ENCODE assay signal across 1 cellular context in genomic region chr16:47664653-47665325, GRCh38.
A peak's percentile ranks its signal among the peaks of the same experiment; 100 is the strongest.
TF ChIP-seq lines count a peak whose summit lies in the region.

No MANE protein-coding gene starts in this region.

TF ChIP-seq in HepG2, 621 proteins besides CTCF, POLR2A, EP300 and RAD21 (continued from another document):
- TF ChIP-seq NPAS2 (CRISPR knock-in tag; IDR thresholded peaks at IDR 0.05; ENCODE audit: borderline replicate concordance), result no peak
- no peak for TF ChIP-seq KMT2B (CRISPR knock-in tag; IDR thresholded peaks at IDR 0.05)
- no peak for TF ChIP-seq MXD1 (CRISPR knock-in tag; IDR thresholded peaks at IDR 0.05)
- no peak for TF ChIP-seq CHD4 (IDR thresholded peaks at IDR 0.05; ENCODE audit: borderline replicate concordance, low read length)
- TF ChIP-seq RBFOX2 (IDR thresholded peaks at IDR 0.05; ENCODE audit: low read depth, low read length), result no peak
- no peak for TF ChIP-seq ZSCAN22 (CRISPR knock-in tag; IDR thresholded peaks at IDR 0.05)
- no peak for TF ChIP-seq ZFAT (CRISPR knock-in tag; conservative IDR thresholded peaks at IDR 0.05)
- no peak for TF ChIP-seq E2F2 (CRISPR knock-in tag; IDR thresholded peaks at IDR 0.05; ENCODE audit: borderline replicate concordance)
- no peak for TF ChIP-seq ADNP (CRISPR knock-in tag; IDR thresholded peaks at IDR 0.05)
- TF ChIP-seq NR2C2 (CRISPR knock-in tag; IDR thresholded peaks at IDR 0.05; ENCODE audit: borderline replicate concordance), result no peak
- no peak for TF ChIP-seq ZBTB38 (CRISPR knock-in tag; IDR thresholded peaks at IDR 0.05)
- no peak for TF ChIP-seq SATB2 (CRISPR knock-in tag; IDR thresholded peaks at IDR 0.05)
- no peak for TF ChIP-seq RXRB (CRISPR knock-in tag; IDR thresholded peaks at IDR 0.05; ENCODE audit: borderline replicate concordance)
- no peak for TF ChIP-seq CEBPG (CRISPR knock-in tag; IDR thresholded peaks at IDR 0.05)
- TF ChIP-seq IRF1 (CRISPR knock-in tag; IDR thresholded peaks at IDR 0.05; ENCODE audit: low read depth), result no peak
- TF ChIP-seq ZFP91 (CRISPR knock-in tag; IDR thresholded peaks at IDR 0.05; ENCODE audit: borderline replicate concordance), result no peak
- peak; percentile 17; the same call in 1 of the 2 replicates for TF ChIP-seq FOXA3 (CRISPR knock-in tag; IDR thresholded peaks at IDR 0.05)
- no peak for TF ChIP-seq ZNF234 (CRISPR knock-in tag; conservative IDR thresholded peaks at IDR 0.05)
- TF ChIP-seq SCMH1 (CRISPR knock-in tag; IDR thresholded peaks at IDR 0.05; ENCODE audit: borderline replicate concordance), result no peak
- TF ChIP-seq, protein P1, sequence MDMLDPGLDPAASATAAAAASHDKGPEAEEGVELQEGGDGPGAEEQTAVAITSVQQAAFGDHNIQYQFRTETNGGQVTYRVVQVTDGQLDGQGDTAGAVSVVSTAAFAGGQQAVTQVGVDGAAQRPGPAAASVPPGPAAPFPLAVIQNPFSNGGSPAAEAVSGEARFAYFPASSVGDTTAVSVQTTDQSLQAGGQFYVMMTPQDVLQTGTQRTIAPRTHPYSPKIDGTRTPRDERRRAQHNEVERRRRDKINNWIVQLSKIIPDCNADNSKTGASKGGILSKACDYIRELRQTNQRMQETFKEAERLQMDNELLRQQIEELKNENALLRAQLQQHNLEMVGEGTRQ (IDR thresholded peaks at IDR 0.05; ENCODE audit: low read depth, low read length), result no peak
- TF ChIP-seq, protein P1 (CRISPR knock-in tag; IDR thresholded peaks at IDR 0.05; ENCODE audit: borderline replicate concordance), result peak; percentile 49; the same call in 1 of the 2 replicates
- no peak for TF ChIP-seq CHD2 (IDR thresholded peaks at IDR 0.05; ENCODE audit: low read depth, low read length)
- no peak for TF ChIP-seq CC2D1A (CRISPR knock-in tag; IDR thresholded peaks at IDR 0.05)
- TF ChIP-seq, protein P2, sequence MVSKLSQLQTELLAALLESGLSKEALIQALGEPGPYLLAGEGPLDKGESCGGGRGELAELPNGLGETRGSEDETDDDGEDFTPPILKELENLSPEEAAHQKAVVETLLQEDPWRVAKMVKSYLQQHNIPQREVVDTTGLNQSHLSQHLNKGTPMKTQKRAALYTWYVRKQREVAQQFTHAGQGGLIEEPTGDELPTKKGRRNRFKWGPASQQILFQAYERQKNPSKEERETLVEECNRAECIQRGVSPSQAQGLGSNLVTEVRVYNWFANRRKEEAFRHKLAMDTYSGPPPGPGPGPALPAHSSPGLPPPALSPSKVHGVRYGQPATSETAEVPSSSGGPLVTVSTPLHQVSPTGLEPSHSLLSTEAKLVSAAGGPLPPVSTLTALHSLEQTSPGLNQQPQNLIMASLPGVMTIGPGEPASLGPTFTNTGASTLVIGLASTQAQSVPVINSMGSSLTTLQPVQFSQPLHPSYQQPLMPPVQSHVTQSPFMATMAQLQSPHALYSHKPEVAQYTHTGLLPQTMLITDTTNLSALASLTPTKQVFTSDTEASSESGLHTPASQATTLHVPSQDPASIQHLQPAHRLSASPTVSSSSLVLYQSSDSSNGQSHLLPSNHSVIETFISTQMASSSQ (IDR thresholded peaks at IDR 0.05; ENCODE audit: low read depth), result peak; percentile 58
- TF ChIP-seq, protein P2 (CRISPR knock-in tag; IDR thresholded peaks at IDR 0.05; ENCODE audit: borderline replicate concordance), result no peak; the same call in 1 of the 2 replicates
- TF ChIP-seq, protein P3, sequence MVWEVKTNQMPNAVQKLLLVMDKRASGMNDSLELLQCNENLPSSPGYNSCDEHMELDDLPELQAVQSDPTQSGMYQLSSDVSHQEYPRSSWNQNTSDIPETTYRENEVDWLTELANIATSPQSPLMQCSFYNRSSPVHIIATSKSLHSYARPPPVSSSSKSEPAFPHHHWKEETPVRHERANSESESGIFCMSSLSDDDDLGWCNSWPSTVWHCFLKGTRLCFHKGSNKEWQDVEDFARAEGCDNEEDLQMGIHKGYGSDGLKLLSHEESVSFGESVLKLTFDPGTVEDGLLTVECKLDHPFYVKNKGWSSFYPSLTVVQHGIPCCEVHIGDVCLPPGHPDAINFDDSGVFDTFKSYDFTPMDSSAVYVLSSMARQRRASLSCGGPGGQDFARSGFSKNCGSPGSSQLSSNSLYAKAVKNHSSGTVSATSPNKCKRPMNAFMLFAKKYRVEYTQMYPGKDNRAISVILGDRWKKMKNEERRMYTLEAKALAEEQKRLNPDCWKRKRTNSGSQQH (CRISPR knock-in tag; IDR thresholded peaks at IDR 0.05; ENCODE audit: low read depth), result no peak
- no peak for TF ChIP-seq GPBP1L1 (CRISPR knock-in tag; IDR thresholded peaks at IDR 0.05)
- TF ChIP-seq ZNF431 (CRISPR knock-in tag; IDR thresholded peaks at IDR 0.05; ENCODE audit: borderline replicate concordance, low read depth), result no peak
- TF ChIP-seq IKZF5 (CRISPR knock-in tag; IDR thresholded peaks at IDR 0.05), result 0 out of 2 replicates have a peak, but pooled peaks have one; percentile 28
- TF ChIP-seq ZNF800 (CRISPR knock-in tag; IDR thresholded peaks at IDR 0.05), result no peak
- TF ChIP-seq NFRKB (IDR thresholded peaks at IDR 0.05), result no peak
- TF ChIP-seq HOMEZ (CRISPR knock-in tag; IDR thresholded peaks at IDR 0.05; ENCODE audit: low read depth), result peak; percentile 51; the same call in 1 of the 2 replicates
- TF ChIP-seq, protein P4, sequence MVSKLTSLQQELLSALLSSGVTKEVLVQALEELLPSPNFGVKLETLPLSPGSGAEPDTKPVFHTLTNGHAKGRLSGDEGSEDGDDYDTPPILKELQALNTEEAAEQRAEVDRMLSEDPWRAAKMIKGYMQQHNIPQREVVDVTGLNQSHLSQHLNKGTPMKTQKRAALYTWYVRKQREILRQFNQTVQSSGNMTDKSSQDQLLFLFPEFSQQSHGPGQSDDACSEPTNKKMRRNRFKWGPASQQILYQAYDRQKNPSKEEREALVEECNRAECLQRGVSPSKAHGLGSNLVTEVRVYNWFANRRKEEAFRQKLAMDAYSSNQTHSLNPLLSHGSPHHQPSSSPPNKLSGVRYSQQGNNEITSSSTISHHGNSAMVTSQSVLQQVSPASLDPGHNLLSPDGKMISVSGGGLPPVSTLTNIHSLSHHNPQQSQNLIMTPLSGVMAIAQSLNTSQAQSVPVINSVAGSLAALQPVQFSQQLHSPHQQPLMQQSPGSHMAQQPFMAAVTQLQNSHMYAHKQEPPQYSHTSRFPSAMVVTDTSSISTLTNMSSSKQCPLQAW (CRISPR knock-in tag; IDR thresholded peaks at IDR 0.05), result 0 out of 2 replicates have a peak, but pooled peaks have one; percentile 26
- TF ChIP-seq ZNF597 (CRISPR knock-in tag; IDR thresholded peaks at IDR 0.05), result no peak
- no peak for TF ChIP-seq CBX2 (IDR thresholded peaks at IDR 0.05; ENCODE audit: low read depth, low read length)
- TF ChIP-seq CBX2 (CRISPR knock-in tag; IDR thresholded peaks at IDR 0.05; ENCODE audit: low read depth), result no peak
- TF ChIP-seq ZBTB20 (CRISPR knock-in tag; IDR thresholded peaks at IDR 0.05; ENCODE audit: borderline replicate concordance, low read depth), result no peak
